22 cellular contexts compared by ENCODE assay signal in the genomic region with DNA sequence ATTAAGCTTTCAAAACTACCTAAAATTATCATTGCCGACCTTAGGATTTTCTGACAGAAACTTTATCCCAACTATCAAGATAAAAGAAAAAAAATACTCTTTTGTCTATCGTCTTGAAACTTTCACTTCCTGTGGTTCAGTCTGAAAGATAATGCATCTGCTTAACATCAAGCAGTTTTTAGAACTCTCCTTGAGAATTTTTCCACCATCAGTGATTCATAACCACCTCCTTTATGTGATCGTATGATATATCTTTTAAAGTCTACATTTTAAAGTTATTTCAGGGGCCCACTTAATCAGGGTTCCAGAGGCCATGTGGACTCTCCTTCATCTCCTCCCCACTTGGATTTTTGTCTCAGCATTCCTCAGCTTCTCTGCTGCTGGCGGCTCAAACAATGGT.
DNase-seq lines count a peak whose midpoint lies in the region; ATAC-seq and TF ChIP-seq lines count a peak whose summit lies in the region.
"Had no signal": no experiment of that assay in that cellular context is flagged by ENCODE, and none has a peak within 500 bp of the region (broad histone marks: within the 10 kb centered on the region; RNA-seq: fewer than 3 reads in every experiment).

No MANE protein-coding gene starts in this region.

- ATAC-seq in heart left ventricle, result no peak
- no peak for ATAC-seq in GM18498 (IDR thresholded peaks at IDR 0.05; ENCODE audit: unreplicated experiment)
- ATAC-seq: A549, PC-3 had no signal

- H3K27me3 ChIP-seq in BLaER1 (no peaks in the 10 kb centered on the region), SJSA1 (replicated peaks) (no peaks in the 10 kb centered on the region), heart left ventricle (no peaks in the 10 kb centered on the region)

- H3K4me2 ChIP-seq in BLaER1, result peak overlapping the region; percentile 33
- H3K4me2 ChIP-seq: A549 had no signal

- no peak overlapping the region for H3K9ac ChIP-seq in BLaER1

- H3K4me3 Mint-ChIP-seq in HFFc6, result peak overlapping the region; percentile 46
- no peak overlapping the region for H3K4me3 Mint-ChIP-seq in activated CD4-positive, alpha-beta T cell treated with anti-CD3 and anti-CD28 coated beads, Interleukin-2, amount 10 ng/mL, durations not matched to agents 7 days and 5 days
- no peak overlapping the region for H3K4me3 Mint-ChIP-seq in activated naive CD4-positive, alpha-beta T cell treated with anti-CD3 and anti-CD28 coated beads, Interleukin-2, amount 10 ng/mL, durations not matched to agents 7 days and 5 days
- H3K4me3 Mint-ChIP-seq: CD14-positive monocyte had no signal

- no peaks in the 10 kb centered on the region for H3K36me3 ChIP-seq in BLaER1
- H3K36me3 ChIP-seq in SJSA1, result no peaks in the 10 kb centered on the region
- H3K36me3 ChIP-seq in heart left ventricle, result no peaks in the 10 kb centered on the region

- no peaks in the 10 kb centered on the region for H3K9me3 ChIP-seq in BLaER1
- H3K9me3 ChIP-seq in SJSA1 (replicated peaks), result no peaks in the 10 kb centered on the region
- H3K9me3 ChIP-seq in heart left ventricle, result peaks cover 0 to 8% (median 0%) of the 10 kb centered on the region in 12 donors
- H3K9me3 ChIP-seq: A549 had no signal

- POLR2A ChIA-PET in activated CD4-positive, alpha-beta T cell treated with anti-CD3 and anti-CD28 coated beads, Interleukin-2, amount 10 ng/mL, durations not matched to agents 7 days and 5 days (lab: Charles Lee), result no interaction called here

- TF ChIP-seq CTCF in HFFc6 (IDR thresholded peaks at IDR 0.05), result no peak
- no peak for TF ChIP-seq CTCF in fibroblast of the aortic adventitia (IDR thresholded peaks at IDR 0.05; ENCODE audit: insufficient read depth, low read length)
- no peak for TF ChIP-seq CTCF in heart left ventricle (IDR thresholded peaks at IDR 0.05)

- DNase-seq in HFFc6, result no peak
- DNase-seq in SJSA1 (ENCODE audit: low read depth in 1 of 2, low spot score in 2 of 2), result no peak
- peak; percentile 37 for DNase-seq in fibroblast of the aortic adventitia (ENCODE audit: low read depth)
- DNase-seq in heart left ventricle, result no peak
- DNase-seq in activated CD4-positive, alpha-beta T cell treated with anti-CD3 and anti-CD28 coated beads, Interleukin-2, amount 10 ng/mL, durations not matched to agents 7 days and 5 days, result no peak
- DNase-seq in activated naive CD4-positive, alpha-beta T cell treated with anti-CD3 and anti-CD28 coated beads, Interleukin-2, amount 10 ng/mL, durations not matched to agents 7 days and 5 days, result no peak
- DNase-seq: COR-L47; DMS153; EL; Kasumi-1; NCI-H1930; NCI-H2171; NCI-H446; NCI-H69; NK-92 treated with Interleukin-12 subunit alpha and Interleukin-12 subunit beta, amount 100 ng/mL, for 24 hours; PC-3; T-helper 1 cell had no signal

- no peak for TF ChIP-seq POLR2A in heart left ventricle (IDR thresholded peaks at IDR 0.05)

- H3K27ac ChIP-seq in BLaER1 (no peak overlapping the region), SJSA1 (peak overlapping the region; percentile 11; the same call in 1 of the 2 replicates), heart left ventricle (no peak overlapping the region)
- H3K27ac ChIP-seq: A549, SK-N-MC had no signal

- intact Hi-C loops in heart left ventricle (cut with DNase I), result no loop called here

- peak overlapping the region; percentile 72 for H3K27ac Mint-ChIP-seq in HFFc6
- H3K27ac Mint-ChIP-seq in activated CD4-positive, alpha-beta T cell treated with anti-CD3 and anti-CD28 coated beads, Interleukin-2, amount 10 ng/mL, durations not matched to agents 7 days and 5 days, result no peak overlapping the region
- no peak overlapping the region for H3K27ac Mint-ChIP-seq in activated naive CD4-positive, alpha-beta T cell treated with anti-CD3 and anti-CD28 coated beads, Interleukin-2, amount 10 ng/mL, durations not matched to agents 7 days and 5 days

- CTCF ChIA-PET in activated CD4-positive, alpha-beta T cell treated with anti-CD3 and anti-CD28 coated beads, Interleukin-2, amount 10 ng/mL, durations not matched to agents 7 days and 5 days (lab: Charles Lee), result no interaction called here
- CTCF ChIA-PET in activated naive CD4-positive, alpha-beta T cell treated with anti-CD3 and anti-CD28 coated beads, Interleukin-2, amount 10 ng/mL, durations not matched to agents 7 days and 5 days (lab: Charles Lee), result no interaction called here

- H3K4me1 Mint-ChIP-seq in HFFc6 (ENCODE audit: low read depth), result peaks cover 66% of the 10 kb centered on the region
- H3K4me1 Mint-ChIP-seq in activated CD4-positive, alpha-beta T cell treated with anti-CD3 and anti-CD28 coated beads, Interleukin-2, amount 10 ng/mL, durations not matched to agents 7 days and 5 days, result peaks cover 4% of the 10 kb centered on the region
- no peaks in the 10 kb centered on the region for H3K4me1 Mint-ChIP-seq in activated naive CD4-positive, alpha-beta T cell treated with anti-CD3 and anti-CD28 coated beads, Interleukin-2, amount 10 ng/mL, durations not matched to agents 7 days and 5 days

- H3K36me3 Mint-ChIP-seq in HFFc6 (ENCODE audit: low read depth), result 0 out of 2 replicates have a peak, but pooled peaks cover 9% of the 10 kb centered on the region
- H3K36me3 Mint-ChIP-seq in activated CD4-positive, alpha-beta T cell treated with anti-CD3 and anti-CD28 coated beads, Interleukin-2, amount 10 ng/mL, durations not matched to agents 7 days and 5 days (ENCODE audit: low read depth), result no peaks in the 10 kb centered on the region
- no peaks in the 10 kb centered on the region for H3K36me3 Mint-ChIP-seq in activated naive CD4-positive, alpha-beta T cell treated with anti-CD3 and anti-CD28 coated beads, Interleukin-2, amount 10 ng/mL, durations not matched to agents 7 days and 5 days
- H3K36me3 Mint-ChIP-seq: CD14-positive monocyte had no signal

- H3K4me3 ChIP-seq in BLaER1 (no peak overlapping the region), SJSA1 (no peak overlapping the region), fibroblast of the aortic adventitia (ENCODE audit: low read depth, low read length) (no peak overlapping the region), heart left ventricle (no peak overlapping the region)
- H3K4me3 ChIP-seq: A549, SK-N-MC had no signal

- no peaks in the 10 kb centered on the region for H4K20me1 ChIP-seq in BLaER1

- H3K9me3 Mint-ChIP-seq in HFFc6, result peaks cover 4% of the 10 kb centered on the region; the same call in 1 of the 2 replicates
- H3K9me3 Mint-ChIP-seq in activated CD4-positive, alpha-beta T cell treated with anti-CD3 and anti-CD28 coated beads, Interleukin-2, amount 10 ng/mL, durations not matched to agents 7 days and 5 days, result peaks cover 2% of the 10 kb centered on the region
- peaks cover 6% of the 10 kb centered on the region for H3K9me3 Mint-ChIP-seq in activated naive CD4-positive, alpha-beta T cell treated with anti-CD3 and anti-CD28 coated beads, Interleukin-2, amount 10 ng/mL, durations not matched to agents 7 days and 5 days

- H3K4me1 ChIP-seq in BLaER1 (peaks cover 18% of the 10 kb centered on the region), SJSA1 (replicated peaks) (peaks cover 56% of the 10 kb centered on the region), heart left ventricle (peaks cover 0 to 7% (median 0%) of the 10 kb centered on the region in 12 donors)
- H3K4me1 ChIP-seq: A549 had no signal

- WGBS in heart left ventricle, 4 donors, result 53 to 66% (median 63%) methylated on average over 4 of the region's 4 CpGs

- H3K27me3 Mint-ChIP-seq in HFFc6 (ENCODE audit: insufficient read depth), result no peaks in the 10 kb centered on the region
- no peaks in the 10 kb centered on the region for H3K27me3 Mint-ChIP-seq in activated CD4-positive, alpha-beta T cell treated with anti-CD3 and anti-CD28 coated beads, Interleukin-2, amount 10 ng/mL, durations not matched to agents 7 days and 5 days
- H3K27me3 Mint-ChIP-seq in activated naive CD4-positive, alpha-beta T cell treated with anti-CD3 and anti-CD28 coated beads, Interleukin-2, amount 10 ng/mL, durations not matched to agents 7 days and 5 days, result no peaks in the 10 kb centered on the region
